In the genomic region with DNA sequence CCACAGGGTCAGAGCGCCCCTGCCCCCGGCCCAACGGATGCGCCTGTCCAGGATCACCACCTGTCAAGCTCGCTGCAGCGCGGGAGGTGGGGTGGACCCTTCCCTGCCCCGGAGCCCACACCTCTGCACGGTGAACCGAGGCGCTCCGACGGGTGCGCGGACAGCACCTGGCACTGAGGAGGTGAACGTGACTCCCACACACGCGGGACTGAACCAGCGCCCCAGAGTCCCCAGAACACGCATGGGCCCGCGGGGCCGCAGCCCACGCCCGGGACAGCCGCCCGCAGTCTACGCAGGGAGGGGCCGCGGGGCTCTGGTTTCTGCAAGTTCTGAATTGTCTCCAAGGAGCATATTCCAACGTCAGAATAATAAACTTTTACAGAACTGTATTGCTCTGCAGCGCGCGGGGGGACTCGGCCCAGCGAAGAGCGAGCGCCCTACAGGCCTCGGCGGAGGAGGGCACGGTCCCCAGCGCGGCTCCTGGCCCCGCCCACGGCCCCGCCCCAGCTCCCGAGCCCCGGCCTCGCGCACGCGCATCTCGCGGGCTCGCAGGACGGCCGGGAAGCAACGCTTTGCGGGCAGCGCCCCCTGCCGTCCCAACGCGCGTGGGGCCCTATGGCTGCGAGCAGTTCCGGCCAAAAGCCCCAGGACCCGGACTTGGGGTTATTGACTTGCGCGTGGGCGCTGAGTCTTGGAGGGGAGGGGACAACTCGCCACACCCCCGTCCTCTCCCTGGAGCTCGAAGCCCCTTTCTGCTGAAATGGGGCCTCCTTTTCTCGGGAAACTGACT, we compare ENCODE assay signal across 8 cellular contexts. TPM values are rescaled to one million over a fixed set of nuclear protein-coding genes. Genes with fewer than 3 reads are reported as not detected.
DNase-seq lines count a peak whose midpoint lies in the region; ATAC-seq and TF ChIP-seq lines count a peak whose summit lies in the region.

No MANE protein-coding gene starts in this region.

- H3K27me3 ChIP-seq in right lobe of liver: no peaks in the 10 kb centered on the region

- peak overlapping the region; percentile 28 to 58 (median 48) for H3K27ac ChIP-seq in right lobe of liver

- no peak overlapping the region for H3K27ac Mint-ChIP-seq in activated CD4-positive, alpha-beta memory T cell treated with anti-CD3 and anti-CD28 coated beads for 36 hours

- TF ChIP-seq POLR2A in right lobe of liver (IDR thresholded peaks at IDR 0.05): no peak

- CTCF ChIA-PET in activated CD4-positive, alpha-beta memory T cell treated with anti-CD3 and anti-CD28 coated beads for 36 hours (lab: Charles Lee): interaction anchor here (0.6 to 8.5 kb wide), 67 partner anchors 8 to 1382 kb away, joined by 3 to 241 read pairs (median 4); a partner anchor contains a TSS

- peaks cover 3% of the 10 kb centered on the region for H3K4me1 Mint-ChIP-seq in activated CD4-positive, alpha-beta memory T cell treated with anti-CD3 and anti-CD28 coated beads for 36 hours (ENCODE audit: low read depth)

- no peaks in the 10 kb centered on the region for H3K27me3 Mint-ChIP-seq in activated CD4-positive, alpha-beta memory T cell treated with anti-CD3 and anti-CD28 coated beads for 36 hours

- TF ChIP-seq CTCF in AG09309 (IDR thresholded peaks at IDR 0.05; ENCODE audit: control insufficient read depth, insufficient read depth, low read depth, low read length, missing control alignments): peak; percentile 86
- peak; percentile 95 to 98 (median 96) for TF ChIP-seq CTCF in right lobe of liver (IDR thresholded peaks at IDR 0.05)

- peak overlapping the region; percentile 29 for H3K4me3 Mint-ChIP-seq in activated CD4-positive, alpha-beta memory T cell treated with anti-CD3 and anti-CD28 coated beads for 36 hours

- ATAC-seq in GM18868 (IDR thresholded peaks at IDR 0.05; ENCODE audit: unreplicated experiment) (peak; percentile 93), HG03108 (IDR thresholded peaks at IDR 0.05; ENCODE audit: unreplicated experiment) (peak; percentile 84), right lobe of liver (peak; percentile 92 to 98 (median 94))

- 12% methylated on average over 3 of the region's 74 CpGs for WGBS in right lobe of liver (ENCODE audit: insufficient coverage, low coverage, low lambda C conversion rate, missing lambda C conversion rate)

- POLR2A ChIA-PET in activated CD4-positive, alpha-beta memory T cell treated with anti-CD3 and anti-CD28 coated beads for 36 hours (lab: Charles Lee): no interaction called here

- intact Hi-C loops in activated CD4-positive, alpha-beta memory T cell treated with anti-CD3 and anti-CD28 coated beads for 36 hours (cut with micrococcal nuclease): loop anchor here (1.0 to 10.0 kb wide), 3 partner anchors 94 to 804 kb away; no protein-coding TSS in a partner anchor
- intact Hi-C loops in right lobe of liver (cut with DNase I): no loop called here

- DNase-seq in AG09309 (ENCODE audit: low read depth) (peak; percentile 14), NCI-H446 treated with DMSO at 0.1 percent for 48 hours (lab: John Stamatoyannopoulos, UW) (peak; percentile 5), dermis microvascular lymphatic vessel endothelial cell (ENCODE audit: low read depth in 2 of 2) (peak; percentile 52 to 80), right lobe of liver (peak; percentile 93)
- DNase-seq in activated CD4-positive, alpha-beta memory T cell treated with anti-CD3 and anti-CD28 coated beads for 36 hours: peak; percentile 93
- peak; percentile 88 for DNase-seq in stimulated activated CD4-positive, alpha-beta T cell treated with anti-CD3 and anti-CD28 coated beads, Interleukin-2, amount 100 ng/mL, for 4 hours (ENCODE audit: low read depth)

- peaks cover 0 to 11% (median 0%) of the 10 kb centered on the region in 4 donors for H3K4me1 ChIP-seq in right lobe of liver

- H3K36me3 Mint-ChIP-seq in activated CD4-positive, alpha-beta memory T cell treated with anti-CD3 and anti-CD28 coated beads for 36 hours: no peaks in the 10 kb centered on the region

- no peaks in the 10 kb centered on the region for H3K36me3 ChIP-seq in right lobe of liver

- peaks cover 4% of the 10 kb centered on the region for H3K9me3 Mint-ChIP-seq in activated CD4-positive, alpha-beta memory T cell treated with anti-CD3 and anti-CD28 coated beads for 36 hours

- H3K4me3 ChIP-seq in AG09309 (ENCODE audit: control insufficient read depth, low read depth, low read length): peak overlapping the region; percentile 7; the same call in 1 of the 2 replicates
- peak overlapping the region; percentile 44 to 50 (median 46) for H3K4me3 ChIP-seq in right lobe of liver

- H3K9me3 ChIP-seq in right lobe of liver: no peaks in the 10 kb centered on the region

RNA-seq across cellular contexts. Expression of a gene that starts 29.7 kb away (rescaled TPM):
- 10 to 100 TPM; 34.6 to 38.1 TPM for total RNA-seq in activated CD4-positive, alpha-beta memory T cell treated with anti-CD3 and anti-CD28 coated beads for 36 hours
- total RNA-seq in dermis microvascular lymphatic vessel endothelial cell (109 and 114 TPM in 2 replicates), right lobe of liver (10 to 100 TPM in 4 of 6 experiments, 1 to 10 TPM in 2; 5.2 to 43.8 (median 20.1) TPM)

Comparison
In these comparisons a context has a peak if more than half of its experiments do, and no peak if none do; other contexts are left out.
1. Peak in every context shown above with its lines: DNase-seq, ATAC-seq, H3K4me3 ChIP-seq and H3K27ac ChIP-seq.
2. DNase-seq: peak in every context shown above with its lines; median percentile 93 in activated CD4-positive, alpha-beta memory T cell treated with anti-CD3 and anti-CD28 coated beads for 36 hours; 93 in right lobe of liver; 88 in stimulated activated CD4-positive, alpha-beta T cell treated with anti-CD3 and anti-CD28 coated beads, Interleukin-2, amount 100 ng/mL, for 4 hours; 66 in dermis microvascular lymphatic vessel endothelial cell; 14 in AG09309; 5 in NCI-H446 treated with DMSO at 0.1 percent for 48 hours.